16 cellular contexts compared by ENCODE assay signal in the genomic region with DNA sequence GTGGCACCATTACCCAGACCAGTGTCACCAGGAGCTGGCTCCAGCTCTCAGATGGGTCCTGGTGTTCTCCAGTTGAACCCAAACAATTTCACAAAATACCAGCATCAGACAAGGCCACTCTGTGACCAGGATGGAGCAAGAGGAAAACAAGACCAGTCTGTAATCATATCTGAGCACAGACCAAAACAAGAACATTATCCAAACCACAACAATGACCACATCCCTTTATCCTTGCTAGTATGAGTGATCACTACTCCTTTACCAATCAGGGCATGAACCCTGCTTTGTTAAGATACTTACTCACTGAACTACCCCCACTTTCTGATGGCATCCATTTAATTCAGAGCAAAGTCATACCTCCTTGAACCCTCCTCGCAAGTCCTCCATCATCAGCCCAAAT.
A peak's percentile ranks its signal among the peaks of the same experiment; 100 is the strongest.
DNase-seq lines count a peak whose midpoint lies in the region; ATAC-seq and TF ChIP-seq lines count a peak whose summit lies in the region.
"Had no signal": no experiment of that assay in that cellular context is flagged by ENCODE, and none has a peak within 500 bp of the region (broad histone marks: within the 10 kb centered on the region; RNA-seq: fewer than 3 reads in every experiment).

No MANE protein-coding gene starts in this region.

- H3K4me3 ChIP-seq in BLaER1 treated with 17β-estradiol and CSF1 and Interleukin-3, amounts not matched to agents 10 nM and 100 nM, result no peak overlapping the region
- H3K4me3 ChIP-seq in adipocyte (ENCODE audit: low read length), result no peak overlapping the region
- no peak overlapping the region for H3K4me3 ChIP-seq in uterus
- H3K4me3 ChIP-seq: prostate gland had no signal

- no peaks in the 10 kb centered on the region for H3K9me3 ChIP-seq in BLaER1 treated with 17β-estradiol and CSF1 and Interleukin-3, amounts not matched to agents 10 nM and 100 nM (replicated peaks in 1 of 11)
- H3K9me3 ChIP-seq in adipocyte (ENCODE audit: control insufficient read depth, low read length) (no peaks in the 10 kb centered on the region), uterus (no peaks in the 10 kb centered on the region)
- H3K9me3 ChIP-seq: prostate gland had no signal

- peak overlapping the region in 2 of 11 experiments; percentile 24 to 58; a peak in 3 of 22 replicates for H3K9ac ChIP-seq in BLaER1 treated with 17β-estradiol and CSF1 and Interleukin-3, amounts not matched to agents 10 nM and 100 nM
- H3K9ac ChIP-seq in adipocyte (ENCODE audit: low read length), result no peak overlapping the region

- TF ChIP-seq CTCF in uterus (IDR thresholded peaks at IDR 0.05), result no peak

- H4K20me1 ChIP-seq in BLaER1 treated with 17β-estradiol and CSF1 and Interleukin-3, amounts not matched to agents 10 nM and 100 nM, result no peaks in the 10 kb centered on the region

- DNase-seq in Kasumi-1 (lab: John Stamatoyannopoulos, UW), result peak; percentile 6 to 24
- DNase-seq in adipocyte (ENCODE audit: low read depth), result peak; percentile 32
- DNase-seq in kidney glomerular epithelial cell (lab: John Stamatoyannopoulos, UW), result peak; percentile 19
- DNase-seq in stimulated activated CD4-positive, alpha-beta T cell treated with anti-CD3 and anti-CD28 coated beads, Interleukin-12 subunit alpha, Interleukin-12 subunit beta, amount 100 ng/mL, for 4 hours, result no peak
- DNase-seq in uterus, result no peak
- no peak for DNase-seq in NCI-H2107 (lab: John Stamatoyannopoulos, UW)
- DNase-seq: activated CD4-positive, CD25-positive, alpha-beta regulatory T cell; activated T-cell treated with anti-CD3 and anti-CD28 coated beads, Interleukin-2, amount 50 U/mL, for 48 hours; caudate nucleus; erythroblast; NCI-H187; stimulated activated CD4-positive, alpha-beta T cell treated with anti-CD3 and anti-CD28 coated beads, Interleukin-2, amount 100 ng/mL, for 24 hours; stimulated activated naive CD4-positive, alpha-beta T cell had no signal

- H3K27me3 ChIP-seq in BLaER1 treated with 17β-estradiol and CSF1 and Interleukin-3, amounts not matched to agents 10 nM and 100 nM, result peaks cover 0 to 11% (median 0%) of the 10 kb centered on the region in 11 experiments; a peak in 1 of 22 replicates
- no peaks in the 10 kb centered on the region for H3K27me3 ChIP-seq in adipocyte (replicated peaks; ENCODE audit: control insufficient read depth, insufficient read depth, low read length)
- no peaks in the 10 kb centered on the region for H3K27me3 ChIP-seq in uterus

- no peak for TF ChIP-seq POLR2A in uterus (IDR thresholded peaks at IDR 0.05)

- peak overlapping the region in 6 of 11 experiments; percentile 66 to 94 (median 88); a peak in 11 of 22 replicates for H3K4me2 ChIP-seq in BLaER1 treated with 17β-estradiol and CSF1 and Interleukin-3, amounts not matched to agents 10 nM and 100 nM

- H3K27ac ChIP-seq in BLaER1 treated with 17β-estradiol and CSF1 and Interleukin-3, amounts not matched to agents 10 nM and 100 nM, result peak overlapping the region in 5 of 11 experiments; percentile 16 to 78 (median 64); a peak in 9 of 22 replicates
- no peak overlapping the region for H3K27ac ChIP-seq in uterus
- H3K27ac ChIP-seq: prostate gland had no signal

- H3K36me3 ChIP-seq in BLaER1 treated with 17β-estradiol and CSF1 and Interleukin-3, amounts not matched to agents 10 nM and 100 nM, result no peaks in the 10 kb centered on the region
- H3K36me3 ChIP-seq in adipocyte (ENCODE audit: control insufficient read depth, insufficient read depth, low read length, severe bottlenecking), result no peaks in the 10 kb centered on the region
- H3K36me3 ChIP-seq in uterus, result no peaks in the 10 kb centered on the region
- H3K36me3 ChIP-seq: prostate gland had no signal

- intact Hi-C loops in uterus (cut with DNase I; ENCODE audit: low total_unique reads), result no loop called here

- no peak for ATAC-seq in GM21447 (IDR thresholded peaks at IDR 0.05; ENCODE audit: unreplicated experiment)

- H3K4me1 ChIP-seq in BLaER1 treated with 17β-estradiol and CSF1 and Interleukin-3, amounts not matched to agents 10 nM and 100 nM, result peaks cover 0 to 32% (median 24%) of the 10 kb centered on the region in 10 experiments; a peak in 15 of 20 replicates
- H3K4me1 ChIP-seq in adipocyte (ENCODE audit: control insufficient read depth, insufficient read depth, low read length) (peaks cover 4% of the 10 kb centered on the region), uterus (no peaks in the 10 kb centered on the region)

Comparison
In these comparisons a context has a peak if more than half of its experiments do, and no peak if none do; other contexts are left out.
1. DNase-seq: peak in Kasumi-1 (2 of 2), adipocyte (single experiment) and kidney glomerular epithelial cell (single experiment); none in stimulated activated CD4-positive, alpha-beta T cell treated with anti-CD3 and anti-CD28 coated beads, Interleukin-12 subunit alpha, Interleukin-12 subunit beta, amount 100 ng/mL, for 4 hours (single experiment), uterus (0 of 2) and NCI-H2107 (single experiment).